Comparison of ENCODE assay signal across 14 cellular contexts in genomic region chr11:110182886-110183285, GRCh38.
DNase-seq lines count a peak whose midpoint lies in the region; ATAC-seq, FAIRE-seq and TF ChIP-seq lines count a peak whose summit lies in the region.
"Had no signal": no experiment of that assay in that cellular context is flagged by ENCODE, and none has a peak within 500 bp of the region (broad histone marks: within the 10 kb centered on the region; RNA-seq: fewer than 3 reads in every experiment).

No MANE protein-coding gene starts in this region.

- TF ChIP-seq CTCF in endothelial cell of umbilical vein (IDR thresholded peaks at IDR 0.05; ENCODE audit: extremely low read depth in 1 of 2, insufficient read depth in 1 of 2, low read depth in 1 of 2, low read length in 2 of 2), result no peak

- no peaks in the 10 kb centered on the region for H3K27me3 Mint-ChIP-seq in activated naive CD4-positive, alpha-beta T cell treated with anti-CD3 and anti-CD28 coated beads for 36 hours (ENCODE audit: low read depth)
- H3K27me3 Mint-ChIP-seq in stimulated activated naive CD8-positive, alpha-beta T cell treated with anti-CD3 and anti-CD28 coated beads, Interleukin-15, amount 100 ng/mL, for 72 hours, result no peaks in the 10 kb centered on the region

- no peak for FAIRE-seq in endothelial cell of umbilical vein (lab: Jason Lieb, UNC)
- FAIRE-seq: pancreas had no signal

- no peak overlapping the region for H3K4me2 ChIP-seq in endothelial cell of umbilical vein (ENCODE audit: insufficient read depth, low read length)

- H3K9ac ChIP-seq in endothelial cell of umbilical vein (replicated peaks; ENCODE audit: extremely low read depth, insufficient read depth, low read length), result no peak overlapping the region

- no peaks in the 10 kb centered on the region for H3K9me1 ChIP-seq in endothelial cell of umbilical vein (replicated peaks; ENCODE audit: control insufficient read depth, extremely low read depth, insufficient read depth, low read length)

- H3K4me1 ChIP-seq in endothelial cell of umbilical vein (ENCODE audit: control insufficient read depth, extremely low read depth, insufficient read depth, low read length), result peaks cover 11% of the 10 kb centered on the region
- H3K4me1 ChIP-seq: gastroesophageal sphincter had no signal

- intact Hi-C loops in activated naive CD4-positive, alpha-beta T cell treated with anti-CD3 and anti-CD28 coated beads for 36 hours (cut with micrococcal nuclease), result no loop called here
- intact Hi-C loops in endothelial cell of umbilical vein (cut with micrococcal nuclease), result no loop called here

- no TSS peak for BruUV-seq in endothelial cell of umbilical vein (replicated peaks; lab: Mats Ljungman, UMichigan)

- H3K27me3 ChIP-seq in endothelial cell of umbilical vein (ENCODE audit: control insufficient read depth in 2 of 2, insufficient read depth in 2 of 2, low read length in 2 of 2), result no peaks in the 10 kb centered on the region
- H3K27me3 ChIP-seq: gastroesophageal sphincter, pancreas had no signal

- no peaks in the 10 kb centered on the region for H4K20me1 ChIP-seq in endothelial cell of umbilical vein (replicated peaks; ENCODE audit: control insufficient read depth, extremely low read depth, insufficient read depth, low read length)

- H3K9me3 Mint-ChIP-seq in activated naive CD4-positive, alpha-beta T cell treated with anti-CD3 and anti-CD28 coated beads, Interleukin-2, amount 50 U/mL, for 72 hours, result no peaks in the 10 kb centered on the region
- H3K9me3 Mint-ChIP-seq in activated naive CD4-positive, alpha-beta T cell treated with anti-CD3 and anti-CD28 coated beads for 36 hours, result no peaks in the 10 kb centered on the region
- no peaks in the 10 kb centered on the region for H3K9me3 Mint-ChIP-seq in stimulated activated naive CD8-positive, alpha-beta T cell treated with anti-CD3 and anti-CD28 coated beads, Interleukin-15, amount 100 ng/mL, for 72 hours

- H3K4me1 Mint-ChIP-seq in activated naive CD4-positive, alpha-beta T cell treated with anti-CD3 and anti-CD28 coated beads for 36 hours (ENCODE audit: low read depth), result no peaks in the 10 kb centered on the region
- H3K4me1 Mint-ChIP-seq in stimulated activated naive CD8-positive, alpha-beta T cell treated with anti-CD3 and anti-CD28 coated beads, Interleukin-15, amount 100 ng/mL, for 72 hours, result no peaks in the 10 kb centered on the region

- dilution Hi-C loops in endothelial cell of umbilical vein (cut with MboI; ENCODE audit: extremely low pct_ligation_motif_present, low sequenced_read_pairs), result no loop called here

- ATAC-seq in activated naive CD4-positive, alpha-beta T cell treated with anti-CD3 and anti-CD28 coated beads, Interleukin-2, amount 50 U/mL, for 72 hours, result peak; percentile 45 to 79
- ATAC-seq in stimulated activated naive CD8-positive, alpha-beta T cell treated with anti-CD3 and anti-CD28 coated beads, Interleukin-15, amount 100 ng/mL, for 72 hours, result peak; percentile 49
- ATAC-seq in HG03045 (IDR thresholded peaks at IDR 0.05; ENCODE audit: unreplicated experiment), result no peak
- ATAC-seq: gastroesophageal sphincter, pancreas had no signal

- no peak overlapping the region for H3K27ac Mint-ChIP-seq in activated naive CD4-positive, alpha-beta T cell treated with anti-CD3 and anti-CD28 coated beads, Interleukin-2, amount 50 U/mL, for 72 hours
- no peak overlapping the region for H3K27ac Mint-ChIP-seq in activated naive CD4-positive, alpha-beta T cell treated with anti-CD3 and anti-CD28 coated beads for 36 hours
- no peak overlapping the region for H3K27ac Mint-ChIP-seq in stimulated activated naive CD8-positive, alpha-beta T cell treated with anti-CD3 and anti-CD28 coated beads, Interleukin-15, amount 100 ng/mL, for 72 hours

- no peak overlapping the region for H3K4me3 ChIP-seq in endothelial cell of umbilical vein (replicated peaks in 1 of 3; ENCODE audit: insufficient read depth in 1 of 3, low read depth in 1 of 3, low read length in 3 of 3)
- H3K4me3 ChIP-seq: gastroesophageal sphincter, pancreas had no signal

- TF ChIP-seq POLR2A in endothelial cell of umbilical vein (IDR thresholded peaks at IDR 0.05; ENCODE audit: low read depth, low read length), result no peak

- H3K9me3 ChIP-seq in endothelial cell of umbilical vein (replicated peaks; ENCODE audit: control insufficient read depth, insufficient read depth, low read length), result no peaks in the 10 kb centered on the region
- H3K9me3 ChIP-seq: gastroesophageal sphincter, pancreas had no signal

- H3K36me3 Mint-ChIP-seq in activated naive CD4-positive, alpha-beta T cell treated with anti-CD3 and anti-CD28 coated beads, Interleukin-2, amount 50 U/mL, for 72 hours, result no peaks in the 10 kb centered on the region
- no peaks in the 10 kb centered on the region for H3K36me3 Mint-ChIP-seq in activated naive CD4-positive, alpha-beta T cell treated with anti-CD3 and anti-CD28 coated beads for 36 hours (ENCODE audit: low read depth)

- DNase-seq in activated naive CD4-positive, alpha-beta T cell treated with anti-CD3 and anti-CD28 coated beads, Interleukin-2, amount 50 U/mL, for 72 hours (ENCODE audit: low spot score in 2 of 2), result no peak
- no peak for DNase-seq in activated naive CD4-positive, alpha-beta T cell treated with anti-CD3 and anti-CD28 coated beads for 36 hours
- DNase-seq in NCI-H226 (peak; percentile 71), endothelial cell of umbilical vein (ENCODE audit: low read depth, low spot score) (no peak), NCI-H69 (lab: John Stamatoyannopoulos, UW) (no peak), dermis blood vessel endothelial cell (no peak)
- no peak for DNase-seq in stimulated activated naive CD8-positive, alpha-beta T cell treated with anti-CD3 and anti-CD28 coated beads, Interleukin-15, amount 100 ng/mL, for 72 hours
- DNase-seq: Calu3; effector CD8-positive, alpha-beta T cell; NCI-H1436; pancreas; T1000 had no signal

- no peak overlapping the region for H3K4me3 Mint-ChIP-seq in activated naive CD4-positive, alpha-beta T cell treated with anti-CD3 and anti-CD28 coated beads for 36 hours
- no peak overlapping the region for H3K4me3 Mint-ChIP-seq in stimulated activated naive CD8-positive, alpha-beta T cell treated with anti-CD3 and anti-CD28 coated beads, Interleukin-15, amount 100 ng/mL, for 72 hours

- H3K27ac ChIP-seq in endothelial cell of umbilical vein (ENCODE audit: insufficient read depth, low read depth, low read length), result no peak overlapping the region
- H3K27ac ChIP-seq: gastroesophageal sphincter, pancreas had no signal

- CTCF ChIA-PET in activated naive CD4-positive, alpha-beta T cell treated with anti-CD3 and anti-CD28 coated beads for 36 hours (lab: Charles Lee), result no interaction called here
- CTCF ChIA-PET in endothelial cell of umbilical vein (lab: Charles Lee), result interaction anchor here (1.6 kb wide), 1 partner anchor 185 kb away, joined by 3 read pairs; no protein-coding TSS in a partner anchor

- no peaks in the 10 kb centered on the region for H3K36me3 ChIP-seq in endothelial cell of umbilical vein (ENCODE audit: control insufficient read depth in 2 of 2, extremely low read depth in 1 of 2, insufficient read depth in 2 of 2, low read length in 2 of 2)
- H3K36me3 ChIP-seq: gastroesophageal sphincter, pancreas had no signal

- H3K79me2 ChIP-seq in endothelial cell of umbilical vein (ENCODE audit: control insufficient read depth, insufficient read depth, low read length), result no peaks in the 10 kb centered on the region

- H2AFZ ChIP-seq in endothelial cell of umbilical vein (ENCODE audit: low read depth, low read length), result no peak overlapping the region

- POLR2A ChIA-PET in endothelial cell of umbilical vein (lab: Charles Lee), result no interaction called here

TF ChIP-seq in endothelial cell of umbilical vein, 7 proteins besides CTCF, POLR2A, EP300 and RAD21:
- TF ChIP-seq FOS (IDR thresholded peaks at IDR 0.05; ENCODE audit: borderline replicate concordance, insufficient read depth, low read length) (peak; percentile 33), POLR2AphosphoS5 (IDR thresholded peaks at IDR 0.05; ENCODE audit: insufficient read depth, low read depth, low read length) (no peak)
